In the genomic region with DNA sequence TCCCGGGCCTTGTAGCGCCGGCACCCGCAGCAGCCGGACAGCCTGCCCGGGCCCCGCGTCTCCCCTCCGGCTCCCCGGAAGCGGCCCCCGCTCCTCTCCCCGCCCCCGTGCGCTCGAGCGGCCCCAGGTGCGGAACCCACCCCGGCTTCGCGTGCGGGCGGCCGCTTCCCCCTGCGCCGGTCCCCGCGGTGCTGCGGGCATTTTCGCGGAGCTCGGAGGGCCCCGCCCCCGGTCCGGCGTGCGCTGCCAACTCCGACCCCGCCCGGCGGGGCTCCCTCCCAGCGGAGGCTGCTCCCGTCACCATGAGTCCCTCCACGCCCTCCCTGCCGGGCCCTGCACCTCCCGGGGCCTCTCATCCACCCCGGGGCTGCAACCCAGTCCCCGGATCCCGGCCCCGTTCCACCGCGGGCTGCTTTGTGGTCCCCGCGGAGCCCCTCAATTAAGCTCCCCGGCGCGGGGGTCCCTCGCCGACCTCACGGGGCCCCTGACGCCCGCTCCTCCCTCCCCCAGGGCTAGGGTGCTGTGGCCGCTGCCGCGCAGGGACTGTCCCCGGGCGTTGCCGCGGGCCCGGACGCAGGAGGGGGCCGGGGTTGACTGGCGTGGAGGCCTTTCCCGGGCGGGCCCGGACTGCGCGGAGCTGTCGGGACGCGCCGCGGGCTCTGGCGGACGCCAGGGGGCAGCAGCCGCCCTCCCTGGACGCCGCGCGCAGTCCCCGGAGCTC, we compare ENCODE assay signal across 8 cellular contexts.
DNase-seq lines count a peak whose midpoint lies in the region; ATAC-seq lines count a peak whose summit lies in the region.

No MANE protein-coding gene starts in this region.

- intact Hi-C loops in head of caudate nucleus (cut with DNase I): no loop called here
- intact Hi-C loops in posterior vena cava (cut with DNase I): loop anchor here in 1 of 2 donors (10.0 kb wide), 1 partner anchor 955 kb away; no protein-coding TSS in a partner anchor

- peak overlapping the region; percentile 73 for H3K4me3 ChIP-seq in HUES6 (ENCODE audit: low read depth, low read length)

- DNase-seq in DMS153 treated with DMSO at 0.1 percent for 48 hours (lab: John Stamatoyannopoulos, UW; ENCODE audit: unreplicated experiment): peak; percentile 51
- DNase-seq in SIG-M5 (lab: John Stamatoyannopoulos, UW): peak; percentile 28
- DNase-seq in activated naive CD4-positive, alpha-beta T cell (lab: John Stamatoyannopoulos, UW): peak; percentile 51 to 77 (median 64)
- DNase-seq in head of caudate nucleus: peak in 39 of 42 donors; percentile 16 to 78 (median 55)
- peak; percentile 95 for DNase-seq in posterior vena cava (ENCODE audit: low spot score)
- DNase-seq in ureter (ENCODE audit: low spot score): peak; percentile 78

- peaks cover 17% of the 10 kb centered on the region for H3K4me1 ChIP-seq in HUES6 (ENCODE audit: control insufficient read depth, insufficient read depth, low read length)

- no peaks in the 10 kb centered on the region for H3K36me3 ChIP-seq in HUES6 (ENCODE audit: control insufficient read depth, insufficient read depth, low read length)

- H3K9me3 ChIP-seq in HUES6 (ENCODE audit: control insufficient read depth, insufficient read depth, low read depth, low read length): no peaks in the 10 kb centered on the region

- H3K9ac ChIP-seq in HUES6 (ENCODE audit: low read length): peak overlapping the region; percentile 80

- no peak overlapping the region; the same call in 1 of the 2 replicates for H3K27ac ChIP-seq in HUES6 (ENCODE audit: low read depth, low read length)

- ATAC-seq in GM21423 (IDR thresholded peaks at IDR 0.05; ENCODE audit: unreplicated experiment): peak; percentile 44

- H3K27me3 ChIP-seq in HUES6 (ENCODE audit: control insufficient read depth, insufficient read depth, low read length): peaks cover 92% of the 10 kb centered on the region

Comparison
In these comparisons a context has a peak if more than half of its experiments do, and no peak if none do; other contexts are left out.
1. DNase-seq: peak in every context shown above with its lines; median percentile 95 in posterior vena cava; 78 in ureter; 64 in activated naive CD4-positive, alpha-beta T cell; 55 in head of caudate nucleus; 51 in DMS153 treated with DMSO at 0.1 percent for 48 hours; 28 in SIG-M5.